ENCODE assay signal across 1 cellular context in the genomic region with DNA sequence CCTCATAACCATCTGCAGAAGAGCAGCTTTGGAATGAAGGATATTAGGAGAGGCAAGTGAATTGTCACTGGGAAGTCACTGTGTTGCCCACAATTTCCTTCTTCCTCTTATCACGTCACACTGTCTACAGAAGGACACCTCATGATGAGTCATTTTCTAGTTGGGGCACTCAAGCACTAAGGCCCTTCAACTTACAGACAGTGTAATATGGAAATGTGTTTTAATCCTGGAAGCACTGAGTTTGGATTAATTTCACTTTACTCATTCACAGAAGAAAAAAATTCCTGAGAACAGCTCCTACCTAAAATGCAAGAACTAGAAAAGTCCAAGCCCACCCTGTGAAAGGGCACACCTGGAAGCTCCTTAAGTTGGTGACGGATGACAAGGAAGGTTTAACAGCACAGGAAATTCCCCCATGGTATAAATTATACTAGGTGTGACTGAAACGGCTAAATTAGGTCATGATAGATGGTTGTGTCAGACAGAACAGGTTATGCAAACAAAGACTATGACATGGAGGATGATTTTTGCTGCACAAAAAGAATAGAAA.
TF ChIP-seq lines count a peak whose summit lies in the region.

No MANE protein-coding gene starts in this region.

TF ChIP-seq in IMR-90, 13 proteins besides CTCF, POLR2A, EP300 and RAD21 (continued from another document):
- TF ChIP-seq, protein P1, sequence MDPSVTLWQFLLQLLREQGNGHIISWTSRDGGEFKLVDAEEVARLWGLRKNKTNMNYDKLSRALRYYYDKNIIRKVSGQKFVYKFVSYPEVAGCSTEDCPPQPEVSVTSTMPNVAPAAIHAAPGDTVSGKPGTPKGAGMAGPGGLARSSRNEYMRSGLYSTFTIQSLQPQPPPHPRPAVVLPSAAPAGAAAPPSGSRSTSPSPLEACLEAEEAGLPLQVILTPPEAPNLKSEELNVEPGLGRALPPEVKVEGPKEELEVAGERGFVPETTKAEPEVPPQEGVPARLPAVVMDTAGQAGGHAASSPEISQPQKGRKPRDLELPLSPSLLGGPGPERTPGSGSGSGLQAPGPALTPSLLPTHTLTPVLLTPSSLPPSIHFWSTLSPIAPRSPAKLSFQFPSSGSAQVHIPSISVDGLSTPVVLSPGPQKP (IDR thresholded peaks at IDR 0.05; ENCODE audit: borderline replicate concordance, low read depth, low read length), result no peak
- TF ChIP-seq MAFK (IDR thresholded peaks at IDR 0.05; ENCODE audit: low read depth, low read length), result no peak
